In the genomic region with DNA sequence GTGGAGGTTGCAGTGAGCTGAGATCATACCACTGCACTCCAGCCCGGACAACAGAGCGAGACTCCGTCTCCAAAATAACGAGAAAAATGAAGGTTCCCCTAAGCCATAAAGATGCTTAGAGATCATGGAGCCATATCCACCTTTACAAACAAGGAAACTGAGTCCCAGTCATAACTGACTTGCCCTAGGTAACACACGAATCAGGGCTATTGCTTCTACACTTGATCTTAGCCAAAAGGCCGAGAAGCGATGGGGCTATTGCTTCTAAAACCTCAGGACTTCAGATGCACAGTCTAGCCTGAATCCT, we compare ENCODE assay signal across 9 cellular contexts. TPM values are rescaled to one million over a fixed set of nuclear protein-coding genes. Genes with fewer than 3 reads are reported as not detected.
DNase-seq lines count a peak whose midpoint lies in the region; ATAC-seq and TF ChIP-seq lines count a peak whose summit lies in the region.
"Had no signal": no experiment of that assay in that cellular context is flagged by ENCODE, and none has a peak within 500 bp of the region (broad histone marks: within the 10 kb centered on the region; RNA-seq: fewer than 3 reads in every experiment).

No MANE protein-coding gene starts in this region.

- intact Hi-C loops in PC-9 (cut with micrococcal nuclease; ENCODE audit: unreplicated experiment) (no loop called here), psoas muscle (cut with DNase I) (loop anchor here in 1 of 2 donors (10.0 kb wide), 1 partner anchor 331 kb away; the partner anchor contains the start of gene FTL)

- H4K20me1 ChIP-seq in DND-41 (ENCODE audit: insufficient read depth, low read length): peaks cover 11% of the 10 kb centered on the region
- no peaks in the 10 kb centered on the region for H4K20me1 ChIP-seq in PC-9 (ENCODE audit: insufficient read depth)

- TF ChIP-seq CTCF in DND-41 (IDR thresholded peaks at IDR 0.05; ENCODE audit: borderline replicate concordance, extremely low read depth, low read length, poor library complexity, severe bottlenecking) (no peak), PC-9 (conservative IDR thresholded peaks at IDR 0.05) (no peak), epithelial cell of proximal tubule (conservative IDR thresholded peaks at IDR 0.05; ENCODE audit: low read depth, low read length) (no peak), psoas muscle (IDR thresholded peaks at IDR 0.05) (no peak)

- no TSS peak for BruUV-seq in PC-9 (replicated peaks; lab: Mats Ljungman, UMichigan)

- WGBS in psoas muscle, 3 donors: 12 to 33% (median 15%) methylated on average over 7 of the region's 7 CpGs

- H3K4me2 ChIP-seq in DND-41 (ENCODE audit: insufficient read depth, low read length): peak overlapping the region; percentile 85
- peak overlapping the region; percentile 83 for H3K4me2 ChIP-seq in PC-9

- H3K4me3 ChIP-seq in DND-41 (ENCODE audit: low read depth in 1 of 2, low read length in 2 of 2) (peak overlapping the region; percentile 0 to 87; a peak in 2 of 4 replicates), PC-9 (peak overlapping the region; percentile 74; the same call in 1 of the 2 replicates), epithelial cell of proximal tubule (ENCODE audit: low read depth, low read length) (peak overlapping the region; percentile 45), psoas muscle (peak overlapping the region; percentile 87)

- H3K79me2 ChIP-seq in DND-41 (ENCODE audit: insufficient read depth, low read length) (peaks cover 18% of the 10 kb centered on the region), PC-9 (ENCODE audit: low read depth) (peaks cover 11% of the 10 kb centered on the region)

- DNase-seq in DND-41 (no peak), PC-9 (no peak), epithelial cell of proximal tubule (ENCODE audit: low read depth) (no peak), psoas muscle (no peak), T-helper 9 cell (no peak), HuH-7 (ENCODE audit: low spot score) (no peak), DMS 273 treated with DMSO at 0.1 percent for 48 hours (lab: John Stamatoyannopoulos, UW) (no peak)
- DNase-seq in stimulated activated CD4-positive, alpha-beta T cell treated with anti-CD3 and anti-CD28 coated beads, Interleukin-4, amount 100 ng/mL, for 4 hours: no peak

- H3K9ac ChIP-seq in DND-41 (ENCODE audit: low read depth, low read length): peak overlapping the region; percentile 93

- H3K9me2 ChIP-seq in PC-9 (ENCODE audit: insufficient read depth): no peaks in the 10 kb centered on the region

- H2AFZ ChIP-seq in DND-41 (ENCODE audit: low read depth, low read length) (peak overlapping the region; percentile 59), PC-9 (no peak overlapping the region)

- H3K27me3 ChIP-seq in DND-41 (ENCODE audit: insufficient read depth, low read length, poor library complexity) (no peaks in the 10 kb centered on the region), PC-9 (ENCODE audit: insufficient read depth, low read depth) (no peaks in the 10 kb centered on the region), psoas muscle (ENCODE audit: insufficient read depth in 3 of 3, low read length in 2 of 3) (no peaks in the 10 kb centered on the region)

- ATAC-seq in DND-41 (ENCODE audit: insufficient read depth, low read depth): no peak
- ATAC-seq in psoas muscle: no peak

- peak overlapping the region; percentile 82 for H3K27ac ChIP-seq in DND-41 (ENCODE audit: low read length)
- no peak overlapping the region for H3K27ac ChIP-seq in PC-9
- peak overlapping the region; percentile 97 for H3K27ac ChIP-seq in psoas muscle

- POLR2A ChIA-PET in PC-9 (lab: Charles Lee; ENCODE audit: unreplicated experiment): interaction anchor here (0.5 to 0.6 kb wide), 2 partner anchors 137 to 1596 kb away, joined by 3 read pairs; no protein-coding TSS in a partner anchor

- peaks cover 60% of the 10 kb centered on the region for H3F3A ChIP-seq in PC-9 (ENCODE audit: insufficient read depth, low read depth)

- H3K36me3 ChIP-seq in DND-41 (ENCODE audit: insufficient read depth, low read length) (peaks cover 40% of the 10 kb centered on the region), PC-9 (ENCODE audit: low read depth) (no peaks in the 10 kb centered on the region; the same call in 1 of the 2 replicates), psoas muscle (ENCODE audit: insufficient read depth in 1 of 2, low read depth in 1 of 2) (peaks cover 0 to 7% of the 10 kb centered on the region in 2 donors)

- peaks cover 54% of the 10 kb centered on the region for H3K4me1 ChIP-seq in DND-41 (ENCODE audit: insufficient read depth, low read length)
- peaks cover 27% of the 10 kb centered on the region for H3K4me1 ChIP-seq in PC-9 (replicated peaks; ENCODE audit: insufficient read depth)
- H3K4me1 ChIP-seq in psoas muscle: peaks cover 55% of the 10 kb centered on the region

- H3K9me3 ChIP-seq in DND-41 (ENCODE audit: insufficient read depth, low read length, severe bottlenecking): no peaks in the 10 kb centered on the region
- H3K9me3 ChIP-seq in PC-9 (ENCODE audit: insufficient read depth, low read depth): no peaks in the 10 kb centered on the region
- H3K9me3 ChIP-seq in psoas muscle: no peaks in the 10 kb centered on the region

- CTCF ChIA-PET in PC-9 (lab: Charles Lee): no interaction called here

RNA-seq across cellular contexts. Expression of gene DBP, which starts 3.2 kb away (rescaled TPM):
- total RNA-seq in PC-9 (2021): 48.2 and 48.6 TPM in 2 replicates
- 1.3 and 5.9 TPM in 2 replicates for total RNA-seq in epithelial cell of proximal tubule
- 10 to 100 TPM in 1 of 4 donors, 1 to 10 TPM in 3; 3.6 to 14.5 (median 6.5) TPM for total RNA-seq in psoas muscle
- 1 to 10 TPM; 2.8 to 7.0 (median 3.2) TPM for polyA plus RNA-seq in psoas muscle

RNA-seq across cellular contexts. Expression of gene CA11, which starts 12.0 kb away (rescaled TPM):
- total RNA-seq in PC-9 (2021): 11.0 and 12.2 TPM in 2 replicates
- 0.22 and 6.6 TPM in 2 replicates for total RNA-seq in epithelial cell of proximal tubule
- 1 to 10 TPM; 4.1 to 8.8 (median 6.4) TPM for total RNA-seq in psoas muscle
- 10 to 100 TPM in 1 of 3 donors, 1 to 10 TPM in 2; 2.3 to 10.6 (median 9.2) TPM for polyA plus RNA-seq in psoas muscle

RNA-seq across cellular contexts. Expression of gene SPHK2, which starts 14.7 kb away (rescaled TPM):
- 18.4 and 20.0 TPM in 2 replicates for total RNA-seq in PC-9 (2021)
- 13.0 and 14.5 TPM in 2 replicates for total RNA-seq in epithelial cell of proximal tubule
- 10 to 100 TPM in 2 of 4 donors, 1 to 10 TPM in 2; 4.1 to 12.8 (median 8.8) TPM for total RNA-seq in psoas muscle
- 1 to 10 TPM; 3.3 to 7.4 (median 4.8) TPM for polyA plus RNA-seq in psoas muscle

RNA-seq across cellular contexts. Expression of gene RPL18, which starts 15.0 kb away (rescaled TPM):
- 1,618 and 1,710 TPM in 2 replicates for total RNA-seq in PC-9 (2021)
- total RNA-seq in epithelial cell of proximal tubule: 2,819 and 2,927 TPM in 2 replicates
- 100 to 1,000 TPM; 506 to 730 (median 645) TPM for total RNA-seq in psoas muscle
- 1,000 to 10,000 TPM; 1,096 to 1,745 (median 1,373) TPM for polyA plus RNA-seq in psoas muscle

RNA-seq across cellular contexts. Expression of gene FAM83E, which starts 19.1 kb away (rescaled TPM):
- total RNA-seq in PC-9 (2021): 12.3 and 17.4 TPM in 2 replicates
- total RNA-seq in epithelial cell of proximal tubule: 0.14 and 0.40 TPM in 2 replicates
- not detected for total RNA-seq in psoas muscle
- polyA plus RNA-seq in psoas muscle: under 1 TPM in 2 of 3 donors, not detected in 1; 0.01 to 0.20 TPM
- total RNA-seq: LHCN-M2 had no signal
